In the genomic region with DNA sequence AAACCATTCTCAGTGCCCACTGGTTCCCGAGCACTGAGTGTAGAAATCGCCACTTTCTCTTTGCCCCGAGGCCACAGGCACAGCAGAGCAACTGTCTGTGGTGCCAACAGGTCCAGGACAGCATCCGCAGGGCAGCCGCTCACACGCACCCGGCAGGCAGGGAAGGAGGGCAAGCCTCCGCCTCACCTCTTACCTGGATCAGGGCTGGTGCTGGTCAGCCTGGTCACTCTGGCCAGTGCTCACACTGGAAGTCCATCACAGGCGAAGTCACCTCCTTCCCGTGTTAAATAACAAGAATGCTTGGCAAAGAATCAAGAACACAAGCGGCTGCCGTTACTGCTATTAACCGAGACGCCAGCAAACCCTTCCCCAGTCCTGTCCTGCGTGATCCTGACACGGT, we compare ENCODE assay signal across 10 cellular contexts. TPM values are rescaled to one million over a fixed set of nuclear protein-coding genes. Genes with fewer than 3 reads are reported as not detected.
DNase-seq lines count a peak whose midpoint lies in the region; ATAC-seq, FAIRE-seq and TF ChIP-seq lines count a peak whose summit lies in the region.
"Had no signal": no experiment of that assay in that cellular context is flagged by ENCODE, and none has a peak within 500 bp of the region (broad histone marks: within the 10 kb centered on the region; RNA-seq: fewer than 3 reads in every experiment).

No MANE protein-coding gene starts in this region.

- DNase-seq in left ventricle myocardium inferior (no peak), Right ventricle myocardium inferior (ENCODE audit: missing footprints) (no peak), astrocyte (ENCODE audit: low read depth) (no peak), lower lobe of right lung (no peak), vagina (ENCODE audit: extremely low spot score in 2 of 2) (no peak), hippocampal formation (lab: John Stamatoyannopoulos, UW) (no peak), NCI-H2029 treated with DMSO at 0.1 percent for 48 hours (lab: John Stamatoyannopoulos, UW) (no peak), COLO829 (ENCODE audit: low spot score) (no peak)
- DNase-seq: T1000 had no signal

- peaks cover 81% of the 10 kb centered on the region for H4K20me1 ChIP-seq in astrocyte (ENCODE audit: insufficient read depth, low read length)

- peak overlapping the region; percentile 97 for H3K4me3 Mint-ChIP-seq in astrocyte (ENCODE audit: unreplicated experiment)

- intact Hi-C loops in left ventricle myocardium inferior (cut with micrococcal nuclease) (no loop called here), Right ventricle myocardium inferior (cut with DNase I) (loop anchor here (5.0 kb wide), 1 partner anchor 39 kb away; a partner anchor contains a TSS), lower lobe of right lung (cut with DNase I) (no loop called here), vagina (cut with DNase I) (loop anchor here (5.0 kb wide), 1 partner anchor 59 kb away; no protein-coding TSS in a partner anchor)

- H3K36me3 ChIP-seq in left ventricle myocardium inferior (peaks cover 54% of the 10 kb centered on the region), astrocyte (ENCODE audit: insufficient read depth, low read length) (peaks cover 22% of the 10 kb centered on the region), lower lobe of right lung (peaks cover 57% of the 10 kb centered on the region), vagina (peaks cover 0 to 36% of the 10 kb centered on the region in 2 donors)

- H3K9ac ChIP-seq in astrocyte (ENCODE audit: low read length): peak overlapping the region; percentile 90

- no peaks in the 10 kb centered on the region for H3K9me3 Mint-ChIP-seq in astrocyte (ENCODE audit: unreplicated experiment)

- H3K27me3 Mint-ChIP-seq in astrocyte (ENCODE audit: low read depth, unreplicated experiment): no peaks in the 10 kb centered on the region

- H3K27ac ChIP-seq in left ventricle myocardium inferior (replicated peaks) (peak overlapping the region; percentile 87), astrocyte (ENCODE audit: low read depth, low read length) (peak overlapping the region; percentile 27), lower lobe of right lung (peak overlapping the region; percentile 24), vagina (no peak overlapping the region)

- no peak for TF ChIP-seq CTCF in left ventricle myocardium inferior (IDR thresholded peaks at IDR 0.05; ENCODE audit: borderline replicate concordance)
- TF ChIP-seq CTCF in astrocyte (IDR thresholded peaks at IDR 0.05; ENCODE audit: insufficient read depth, low read depth, low read length): no peak
- TF ChIP-seq CTCF in lower lobe of right lung (IDR thresholded peaks at IDR 0.05): no peak
- no peak for TF ChIP-seq CTCF in vagina (IDR thresholded peaks at IDR 0.05)

- H2AFZ ChIP-seq in astrocyte (ENCODE audit: low read depth, low read length): no peak overlapping the region

- H3K4me1 Mint-ChIP-seq in astrocyte (ENCODE audit: low read depth, unreplicated experiment): peaks cover 15% of the 10 kb centered on the region

- TF ChIP-seq POLR2A in vagina (IDR thresholded peaks at IDR 0.05): no peak

- H3K4me3 ChIP-seq in left ventricle myocardium inferior (peak overlapping the region; percentile 85), astrocyte (ENCODE audit: insufficient read depth, low read depth, low read length) (peak overlapping the region; percentile 91), lower lobe of right lung (peak overlapping the region; percentile 93), vagina (peak overlapping the region; percentile 76 to 87)

- H3K4me1 ChIP-seq in left ventricle myocardium inferior (peaks cover 85% of the 10 kb centered on the region), astrocyte (ENCODE audit: insufficient read depth, low read length) (peaks cover 37% of the 10 kb centered on the region), lower lobe of right lung (peaks cover 68% of the 10 kb centered on the region), vagina (peaks cover 57% of the 10 kb centered on the region)

- peaks cover 7% of the 10 kb centered on the region for H3K36me3 Mint-ChIP-seq in astrocyte (ENCODE audit: low read depth, unreplicated experiment)

- peak overlapping the region; percentile 97 for H3K4me2 ChIP-seq in astrocyte (ENCODE audit: low read length)

- H3K9me3 ChIP-seq in left ventricle myocardium inferior (replicated peaks) (no peaks in the 10 kb centered on the region), astrocyte (ENCODE audit: insufficient read depth, low read depth, low read length) (no peaks in the 10 kb centered on the region), lower lobe of right lung (no peaks in the 10 kb centered on the region), vagina (no peaks in the 10 kb centered on the region)

- no peak for FAIRE-seq in astrocyte (lab: Jason Lieb, UNC)
- FAIRE-seq: G401.6 had no signal

- no peak for ATAC-seq in Right ventricle myocardium inferior
- no peak for ATAC-seq in lower lobe of right lung

- H3K79me2 ChIP-seq in astrocyte (ENCODE audit: insufficient read depth, low read length): peaks cover 75% of the 10 kb centered on the region

- H3K27ac Mint-ChIP-seq in astrocyte (ENCODE audit: unreplicated experiment): peak overlapping the region; percentile 72

- no peaks in the 10 kb centered on the region for H3K27me3 ChIP-seq in left ventricle myocardium inferior (ENCODE audit: low read depth)
- no peaks in the 10 kb centered on the region for H3K27me3 ChIP-seq in astrocyte (ENCODE audit: insufficient read depth, low read length)
- no peaks in the 10 kb centered on the region for H3K27me3 ChIP-seq in lower lobe of right lung (ENCODE audit: low read depth)
- no peaks in the 10 kb centered on the region for H3K27me3 ChIP-seq in vagina

RNA-seq across cellular contexts. Expression of a gene that starts 13.7 kb away (rescaled TPM):
- 21.4 TPM for total RNA-seq in left ventricle myocardium inferior
- total RNA-seq in Right ventricle myocardium inferior: 16.4 TPM
- total RNA-seq in astrocyte: 22.4 and 23.2 TPM in 2 replicates
- 15.1 TPM for total RNA-seq in lower lobe of right lung
- 11.5 TPM for total RNA-seq in vagina

RNA-seq across cellular contexts. Expression of a gene that starts 16.6 kb away (rescaled TPM):
- total RNA-seq in left ventricle myocardium inferior: 9.6 TPM
- total RNA-seq in Right ventricle myocardium inferior: 11.3 TPM
- total RNA-seq in astrocyte: not detected in 2 replicates
- total RNA-seq in lower lobe of right lung: 2.5 TPM
- 8.3 TPM for total RNA-seq in vagina

RNA-seq across cellular contexts. Expression of a gene that starts 22.2 kb away (rescaled TPM):
- total RNA-seq in left ventricle myocardium inferior (14.6 TPM), Right ventricle myocardium inferior (22.2 TPM), astrocyte (not detected in 2 replicates), lower lobe of right lung (2.9 TPM), vagina (17.9 TPM)

RNA-seq across cellular contexts. Expression of a gene that starts 31.9 kb away (rescaled TPM):
- total RNA-seq in left ventricle myocardium inferior: not detected
- not detected for total RNA-seq in Right ventricle myocardium inferior
- total RNA-seq in astrocyte: not detected in 2 replicates
- not detected for total RNA-seq in lower lobe of right lung
- total RNA-seq in vagina: not detected

RNA-seq across cellular contexts. Expression of a gene that starts 38.2 kb away (rescaled TPM):
- total RNA-seq in left ventricle myocardium inferior (0.41 TPM), Right ventricle myocardium inferior (0.46 TPM), astrocyte (not detected in 2 replicates), lower lobe of right lung (not detected), vagina (not detected)

Comparison
In these comparisons a context has a peak if more than half of its experiments do, and no peak if none do; other contexts are left out.
1. intact Hi-C loops: an anchor here in Right ventricle myocardium inferior (5.0 kb wide) and vagina (5.0 kb wide); none called in left ventricle myocardium inferior and lower lobe of right lung.